Comparison of ENCODE assay signal across 8 cellular contexts in the genomic region with DNA sequence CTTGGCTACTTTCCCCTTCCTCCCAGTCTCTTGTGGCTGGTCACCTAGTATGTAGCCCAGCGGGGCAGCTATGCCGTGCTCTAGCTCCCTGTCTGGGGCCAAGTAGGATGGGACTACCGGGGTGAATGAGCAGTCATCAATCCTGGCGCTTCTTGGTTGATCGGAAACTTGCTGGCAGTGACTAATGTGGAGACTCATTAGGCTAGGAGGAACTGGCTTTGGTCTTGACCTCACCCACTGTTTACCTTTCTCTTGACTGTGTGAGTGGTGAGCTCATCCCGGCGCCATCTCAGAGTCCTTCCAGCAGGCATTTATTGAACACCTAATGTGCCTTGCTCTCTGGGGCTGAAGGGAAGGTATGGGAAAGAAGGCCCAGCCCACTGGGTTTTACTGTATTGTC. TPM values are rescaled to one million over a fixed set of nuclear protein-coding genes. Genes with fewer than 3 reads are reported as not detected.
DNase-seq lines count a peak whose midpoint lies in the region; ATAC-seq and TF ChIP-seq lines count a peak whose summit lies in the region.

No MANE protein-coding gene starts in this region.

- WGBS in thyroid gland, 2 donors = 66 to 82% methylated on average over 7 of the region's 7 CpGs

- no peaks in the 10 kb centered on the region for H3K36me3 ChIP-seq in thyroid gland

- H3K9me3 ChIP-seq in thyroid gland = no peaks in the 10 kb centered on the region

- TF ChIP-seq POLR2A in thyroid gland (IDR thresholded peaks at IDR 0.05) = no peak

- ATAC-seq in GM18858 (IDR thresholded peaks at IDR 0.05; ENCODE audit: unreplicated experiment) = no peak
- no peak for ATAC-seq in HG02981 (IDR thresholded peaks at IDR 0.05; ENCODE audit: unreplicated experiment)

- peaks cover 71 to 94% of the 10 kb centered on the region in 2 donors for H3K4me1 ChIP-seq in thyroid gland

- DNase-seq in NCI-H748 (lab: John Stamatoyannopoulos, UW; ENCODE audit: unreplicated experiment) = peak; percentile 5
- DNase-seq in NCI-H748 treated with DMSO at 0.1 percent for 48 hours (lab: John Stamatoyannopoulos, UW) = no peak
- peak; percentile 60 for DNase-seq in T1000 (lab: John Stamatoyannopoulos, UW)
- peak; percentile 83 for DNase-seq in islet precursor cell
- DNase-seq in thyroid gland = peak in 1 of 2 donors; percentile 33
- no peak for DNase-seq in UCSD-AML1 (lab: John Stamatoyannopoulos, UW; ENCODE audit: unreplicated experiment)

- H3K4me3 ChIP-seq in thyroid gland (replicated peaks in 1 of 3) = no peak overlapping the region

- H3K27ac ChIP-seq in thyroid gland = peak overlapping the region; percentile 41 to 80 (median 69)

- intact Hi-C loops in thyroid gland (cut with DNase I) = no loop called here

- H3K27me3 ChIP-seq in thyroid gland = no peaks in the 10 kb centered on the region

- no peak for TF ChIP-seq CTCF in thyroid gland (IDR thresholded peaks at IDR 0.05)

RNA-seq across cellular contexts. Expression of gene PLEKHG3, which starts 16.0 kb away (rescaled TPM):
- total RNA-seq in thyroid gland = 10 to 100 TPM; 41.0 to 83.0 (median 54.6) TPM

Comparison
In these comparisons a context has a peak if more than half of its experiments do, and no peak if none do; other contexts are left out.
1. DNase-seq: peak in NCI-H748 (single experiment), T1000 (single experiment) and islet precursor cell (single experiment); none in NCI-H748 treated with DMSO at 0.1 percent for 48 hours (single experiment) and UCSD-AML1 (single experiment).